ENCODE assay signal across 8 cellular contexts in the genomic region with DNA sequence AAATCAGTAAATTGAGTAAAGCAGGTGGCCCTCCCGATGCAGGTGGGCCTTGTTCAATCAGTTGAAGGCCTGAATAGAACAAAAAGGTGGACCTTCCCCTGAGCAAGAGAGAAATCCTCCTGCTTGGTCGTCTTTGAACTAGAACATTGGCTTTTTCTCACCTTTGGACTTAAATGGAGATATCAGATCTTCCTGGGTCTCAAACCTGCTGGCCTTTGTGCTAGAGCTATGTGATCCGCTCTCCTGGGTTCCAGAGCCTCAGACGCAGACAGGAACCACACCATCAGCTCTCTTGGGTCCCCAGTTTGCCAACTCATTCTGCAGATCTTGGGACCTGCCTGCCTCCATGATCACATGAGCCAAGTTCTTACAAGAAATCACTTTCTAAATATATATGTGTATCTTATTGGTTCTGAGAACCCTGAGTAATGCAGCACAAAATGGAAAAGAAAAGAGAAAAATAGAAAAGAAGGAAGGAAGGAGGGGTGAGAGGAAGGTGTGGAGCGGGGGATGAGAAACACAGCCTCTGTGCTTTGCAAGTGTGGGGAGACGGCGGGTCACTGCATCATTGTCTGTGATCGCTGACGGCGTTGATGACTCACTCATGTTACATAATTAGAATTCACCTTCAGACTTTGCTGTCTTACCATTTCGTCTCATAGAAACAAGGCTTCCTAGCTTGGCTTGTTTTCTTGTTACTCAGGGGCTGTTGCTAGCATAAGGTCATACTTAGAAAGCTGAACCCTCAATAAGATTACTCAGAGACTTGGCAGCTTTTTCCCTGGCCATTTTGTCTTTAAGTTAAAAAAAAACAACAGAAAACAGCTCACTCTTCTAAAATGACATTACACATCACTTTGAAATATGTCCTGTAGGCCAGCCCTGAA.
DNase-seq lines count a peak whose midpoint lies in the region; ATAC-seq and TF ChIP-seq lines count a peak whose summit lies in the region.

No MANE protein-coding gene starts in this region.

- no peaks in the 10 kb centered on the region for H3K27me3 ChIP-seq in CD4-positive, CD25-positive, alpha-beta regulatory T cell (ENCODE audit: control insufficient read depth, insufficient read depth, low read length)
- H3K27me3 ChIP-seq in tibial nerve: no peaks in the 10 kb centered on the region

- peak in 1 of 2 donors; percentile 66 for TF ChIP-seq EP300 in tibial nerve (IDR thresholded peaks at IDR 0.05)

- H3K4me3 Mint-ChIP-seq in CD4-positive, CD25-positive, alpha-beta regulatory T cell: peak overlapping the region; percentile 37 to 68 (median 48)
- H3K4me3 Mint-ChIP-seq in activated T-cell treated with anti-CD3 and anti-CD28 coated beads, Interleukin-2, amount 50 U/mL, for 4 hours: no peak overlapping the region

- WGBS in tibial nerve, 2 donors: 48 to 51% methylated on average over 11 of the region's 11 CpGs

- no peak for TF ChIP-seq CTCF in foreskin fibroblast (IDR thresholded peaks at IDR 0.05; ENCODE audit: low read depth, low read length)
- no peak for TF ChIP-seq CTCF in tibial nerve (IDR thresholded peaks at IDR 0.05)

- H3K4me3 ChIP-seq in CD4-positive, CD25-positive, alpha-beta regulatory T cell (ENCODE audit: low read depth, low read length): peak overlapping the region; percentile 26
- H3K4me3 ChIP-seq in foreskin fibroblast (ENCODE audit: low read depth in 1 of 2, low read length in 2 of 2) (no peak overlapping the region), tibial nerve (no peak overlapping the region)

- peak overlapping the region; percentile 87 for H3K27ac ChIP-seq in CD4-positive, CD25-positive, alpha-beta regulatory T cell (ENCODE audit: insufficient read depth, low read length, poor library complexity, severe bottlenecking)
- peak overlapping the region in 2 of 4 donors; percentile 21 to 39 for H3K27ac ChIP-seq in tibial nerve

- H3K27ac Mint-ChIP-seq in CD4-positive, CD25-positive, alpha-beta regulatory T cell: peak overlapping the region; percentile 54 to 88 (median 86)

- no peaks in the 10 kb centered on the region for H3K27me3 Mint-ChIP-seq in CD4-positive, CD25-positive, alpha-beta regulatory T cell
- H3K27me3 Mint-ChIP-seq in activated T-cell treated with anti-CD3 and anti-CD28 coated beads, Interleukin-2, amount 50 U/mL, for 4 hours (ENCODE audit: low read depth): no peaks in the 10 kb centered on the region

- H3K9me3 Mint-ChIP-seq in CD4-positive, CD25-positive, alpha-beta regulatory T cell: peaks cover 0 to 2% (median 0%) of the 10 kb centered on the region in 7 donors
- H3K9me3 Mint-ChIP-seq in activated T-cell treated with anti-CD3 and anti-CD28 coated beads, Interleukin-2, amount 50 U/mL, for 4 hours: peaks cover under 1% of the 10 kb centered on the region

- peaks cover 20% of the 10 kb centered on the region for H3K4me1 ChIP-seq in CD4-positive, CD25-positive, alpha-beta regulatory T cell (ENCODE audit: control insufficient read depth, insufficient read depth, low read length, poor library complexity, severe bottlenecking)
- H3K4me1 ChIP-seq in tibial nerve: peaks cover 0 to 31% (median 3%) of the 10 kb centered on the region in 4 donors

- H3K4me1 Mint-ChIP-seq in CD4-positive, CD25-positive, alpha-beta regulatory T cell: peaks cover 10 to 49% (median 36%) of the 10 kb centered on the region in 4 donors
- H3K4me1 Mint-ChIP-seq in activated T-cell treated with anti-CD3 and anti-CD28 coated beads, Interleukin-2, amount 50 U/mL, for 4 hours (ENCODE audit: low read depth): peaks cover 49% of the 10 kb centered on the region

- peaks cover 3% of the 10 kb centered on the region for H3K36me3 ChIP-seq in CD4-positive, CD25-positive, alpha-beta regulatory T cell (ENCODE audit: control insufficient read depth, insufficient read depth, low read length)
- H3K36me3 ChIP-seq in tibial nerve: no peaks in the 10 kb centered on the region

- peak; percentile 92 to 95 for ATAC-seq in CD4-positive, CD25-positive, alpha-beta regulatory T cell (ENCODE audit: low read depth in 2 of 2)
- peak; percentile 74 for ATAC-seq in GM21717 (IDR thresholded peaks at IDR 0.05; ENCODE audit: unreplicated experiment)
- ATAC-seq in activated T-cell treated with anti-CD3 and anti-CD28 coated beads, Interleukin-2, amount 50 U/mL, for 4 hours: peak; percentile 92 to 95
- no peak for ATAC-seq in GM18519 (IDR thresholded peaks at IDR 0.05; ENCODE audit: low FRiP score, unreplicated experiment)

- DNase-seq in CD4-positive, CD25-positive, alpha-beta regulatory T cell: peak; percentile 69 to 91 (median 70)
- DNase-seq in NCI-H2227 (lab: John Stamatoyannopoulos, UW; ENCODE audit: unreplicated experiment): peak; percentile 55
- DNase-seq in activated T-cell treated with anti-CD3 and anti-CD28 coated beads, Interleukin-2, amount 50 U/mL, for 4 hours: peak; percentile 74
- peak; percentile 89 to 93 for DNase-seq in foreskin fibroblast
- DNase-seq in pons (ENCODE audit: low spot score): peak; percentile 23
- peak; percentile 36 to 40 for DNase-seq in tibial nerve (ENCODE audit: low spot score in 2 of 2)

- no peaks in the 10 kb centered on the region for H3K9me3 ChIP-seq in CD4-positive, CD25-positive, alpha-beta regulatory T cell (ENCODE audit: control insufficient read depth in 2 of 2, low read length in 2 of 2)
- H3K9me3 ChIP-seq in tibial nerve: no peaks in the 10 kb centered on the region

- no peak for TF ChIP-seq POLR2A in tibial nerve (IDR thresholded peaks at IDR 0.05)

- peaks cover 50% of the 10 kb centered on the region for H3K36me3 Mint-ChIP-seq in CD4-positive, CD25-positive, alpha-beta regulatory T cell
- peaks cover 58% of the 10 kb centered on the region for H3K36me3 Mint-ChIP-seq in activated T-cell treated with anti-CD3 and anti-CD28 coated beads, Interleukin-2, amount 50 U/mL, for 4 hours (ENCODE audit: insufficient read depth)

Comparison
In these comparisons a context has a peak if more than half of its experiments do, and no peak if none do; other contexts are left out.
1. DNase-seq: peak in every context shown above with its lines; median percentile 91 in foreskin fibroblast; 74 in activated T-cell treated with anti-CD3 and anti-CD28 coated beads, Interleukin-2, amount 50 U/mL, for 4 hours; 70 in CD4-positive, CD25-positive, alpha-beta regulatory T cell; 55 in NCI-H2227; 38 in tibial nerve; 23 in pons.